ENCODE assay signal across 11 cellular contexts in genomic region chr3:66484106-66484857, GRCh38. TPM values are rescaled to one million over a fixed set of nuclear protein-coding genes. Genes with fewer than 3 reads are reported as not detected.
DNase-seq lines count a peak whose midpoint lies in the region; ATAC-seq, FAIRE-seq and TF ChIP-seq lines count a peak whose summit lies in the region.
"Had no signal": no experiment of that assay in that cellular context is flagged by ENCODE, and none has a peak within 500 bp of the region (broad histone marks: within the 10 kb centered on the region; RNA-seq: fewer than 3 reads in every experiment).

No MANE protein-coding gene starts in this region.

- H3K4me1 Mint-ChIP-seq in chondrocyte (ENCODE audit: low read depth) (peaks cover 92% of the 10 kb centered on the region), neural progenitor cell (peaks cover 67% of the 10 kb centered on the region)

- TF ChIP-seq RAD21 in HepG2 (CRISPR knock-in tag; IDR thresholded peaks at IDR 0.05) = no peak

- H3K36me3 ChIP-seq in HepG2 (replicated peaks in 1 of 2; ENCODE audit: control insufficient read depth in 1 of 2, insufficient read depth in 2 of 2, low read length in 2 of 2) = no peaks in the 10 kb centered on the region
- H3K36me3 ChIP-seq in right lobe of liver = no peaks in the 10 kb centered on the region
- H3K36me3 ChIP-seq in neural progenitor cell = no peaks in the 10 kb centered on the region
- no peaks in the 10 kb centered on the region for H3K36me3 ChIP-seq in aorta (ENCODE audit: control insufficient read depth in 1 of 2, insufficient read depth in 2 of 2, low read length in 1 of 2)

- POLR2A ChIA-PET in HepG2 (lab: Yijun Ruan, JAX) = interaction anchor here (1.6 to 4.1 kb wide), 4 partner anchors 7 to 21 kb away, joined by 3 to 26 read pairs (median 11); no protein-coding TSS in a partner anchor

- H3K4me3 Mint-ChIP-seq in chondrocyte (ENCODE audit: unreplicated experiment) = no peak overlapping the region
- H3K4me3 Mint-ChIP-seq in neural progenitor cell = no peak overlapping the region
- H3K4me3 Mint-ChIP-seq: activated CD8-positive, alpha-beta T cell treated with anti-CD3 and anti-CD28 coated beads for 36 hours had no signal

- CTCF ChIA-PET in HepG2 (lab: Yijun Ruan, JAX; ENCODE audit: low intra/inter-chr PET ratio, low total read pairs) = no interaction called here

- TF ChIP-seq CTCF in HepG2 (CRISPR knock-in tag; IDR thresholded peaks at IDR 0.05) (no peak), right lobe of liver (IDR thresholded peaks at IDR 0.05) (no peak), chondrocyte (IDR thresholded peaks at IDR 0.05) (no peak), neural progenitor cell (IDR thresholded peaks at IDR 0.05) (no peak)

- TF ChIP-seq EP300 in HepG2 (IDR thresholded peaks at IDR 0.05; ENCODE audit: low read depth in 2 of 2, low read length in 2 of 2) = no peak
- TF ChIP-seq EP300 in HepG2 (CRISPR knock-in tag; IDR thresholded peaks at IDR 0.05; ENCODE audit: borderline replicate concordance) = no peak

- H2AFZ ChIP-seq in HepG2 (ENCODE audit: low read length) (no peak overlapping the region), neural progenitor cell (replicated peaks) (no peak overlapping the region)
- H2AFZ ChIP-seq: GM23248 had no signal

- intact Hi-C loops in HepG2 (cut with micrococcal nuclease; ENCODE audit: unreplicated experiment) (loop anchor here (5.0 kb wide), 1 partner anchor 77 kb away; no protein-coding TSS in a partner anchor), right lobe of liver (cut with DNase I) (no loop called here), aorta (cut with DNase I) (no loop called here)

- H3K27ac ChIP-seq in HepG2 (ENCODE audit: extremely low read length, insufficient read depth, low read length) (peak overlapping the region; percentile 99), right lobe of liver (no peak overlapping the region), neural progenitor cell (peak overlapping the region; percentile 74), aorta (ENCODE audit: low read depth in 1 of 2, low read length in 2 of 2) (peak overlapping the region; percentile 89 to 94)

- no TSS peak for BruUV-seq in HepG2 (replicated peaks; lab: Mats Ljungman, UMichigan)

- peaks cover 18% of the 10 kb centered on the region for H3F3A ChIP-seq in neural progenitor cell (ENCODE audit: low read depth)

- TF ChIP-seq POLR2A in HepG2 (IDR thresholded peaks at IDR 0.05; ENCODE audit: insufficient read depth in 1 of 2, low read depth in 2 of 2, low read length in 2 of 2) = no peak
- no peak for TF ChIP-seq POLR2A in right lobe of liver (IDR thresholded peaks at IDR 0.05)

- H3K4me1 ChIP-seq in HepG2 (ENCODE audit: insufficient read depth, low read length) = peaks cover 90% of the 10 kb centered on the region
- peaks cover 0 to 38% (median 15%) of the 10 kb centered on the region in 4 donors for H3K4me1 ChIP-seq in right lobe of liver
- peaks cover 91% of the 10 kb centered on the region for H3K4me1 ChIP-seq in neural progenitor cell
- peaks cover 8 to 21% of the 10 kb centered on the region in 2 donors for H3K4me1 ChIP-seq in aorta (ENCODE audit: control insufficient read depth in 1 of 2, insufficient read depth in 2 of 2, low read length in 2 of 2)

- H3K27me3 ChIP-seq in HepG2 (ENCODE audit: control insufficient read depth in 1 of 2, insufficient read depth in 2 of 2, low read length in 2 of 2) (no peaks in the 10 kb centered on the region), right lobe of liver (no peaks in the 10 kb centered on the region), neural progenitor cell (no peaks in the 10 kb centered on the region), aorta (ENCODE audit: control insufficient read depth in 1 of 2, insufficient read depth in 2 of 2, low read length in 1 of 2) (no peaks in the 10 kb centered on the region)

- H3K4me2 ChIP-seq in HepG2 (ENCODE audit: low read depth, low read length) = no peak overlapping the region
- peak overlapping the region; percentile 39 for H3K4me2 ChIP-seq in neural progenitor cell

- 90% methylated on average over 9 of the region's 9 CpGs for WGBS in HepG2 (ENCODE audit: low lambda C conversion rate)
- 75% methylated on average over 5 of the region's 9 CpGs for WGBS in right lobe of liver (ENCODE audit: insufficient coverage, low coverage, low lambda C conversion rate, missing lambda C conversion rate)
- 44 to 53% methylated on average over 9 of the region's 9 CpGs for WGBS in aorta, 2 donors

- H3K9ac ChIP-seq in HepG2 (ENCODE audit: insufficient read depth, low read depth, low read length) = no peak overlapping the region
- no peak overlapping the region for H3K9ac ChIP-seq in neural progenitor cell

- H3K27me3 Mint-ChIP-seq in chondrocyte (ENCODE audit: low read depth) = no peaks in the 10 kb centered on the region
- H3K27me3 Mint-ChIP-seq in neural progenitor cell (ENCODE audit: insufficient read depth, low read depth) = no peaks in the 10 kb centered on the region

- peak overlapping the region; percentile 95 for H3K27ac Mint-ChIP-seq in chondrocyte (ENCODE audit: unreplicated experiment)
- H3K27ac Mint-ChIP-seq in neural progenitor cell = no peak overlapping the region
- H3K27ac Mint-ChIP-seq: activated CD8-positive, alpha-beta T cell treated with anti-CD3 and anti-CD28 coated beads for 36 hours had no signal

- ATAC-seq in HepG2 (no peak), right lobe of liver (no peak), aorta (ENCODE audit: low FRiP score) (no peak)
- ATAC-seq: activated CD8-positive, alpha-beta T cell treated with anti-CD3 and anti-CD28 coated beads for 36 hours had no signal

- H3K36me3 Mint-ChIP-seq in chondrocyte (ENCODE audit: low read depth) = no peaks in the 10 kb centered on the region
- H3K36me3 Mint-ChIP-seq in neural progenitor cell = peaks cover 20% of the 10 kb centered on the region

- in situ Hi-C loops in HepG2 (cut with HindIII; ENCODE audit: extremely low pct_ligation_motif_present, low pct_unique_long_range_greater_than_20kb) = no loop called here

- H3K79me2 ChIP-seq in HepG2 (ENCODE audit: insufficient read depth, low read length) (peaks cover 86% of the 10 kb centered on the region), neural progenitor cell (ENCODE audit: low read depth) (peaks cover 100% of the 10 kb centered on the region)

- H3K4me3 ChIP-seq in HepG2 (replicated peaks in 1 of 3; ENCODE audit: insufficient read depth in 1 of 3, low read depth in 2 of 3, low read length in 3 of 3) (no peak overlapping the region), right lobe of liver (no peak overlapping the region), neural progenitor cell (no peak overlapping the region), aorta (ENCODE audit: low read length in 2 of 2) (no peak overlapping the region)
- H3K4me3 ChIP-seq: GM23248 had no signal

- H4K20me1 ChIP-seq in HepG2 (ENCODE audit: insufficient read depth, low read length) (no peaks in the 10 kb centered on the region), neural progenitor cell (ENCODE audit: low read depth) (peaks cover 100% of the 10 kb centered on the region)

- H3K9me3 ChIP-seq in HepG2 (ENCODE audit: low read length) (no peaks in the 10 kb centered on the region), right lobe of liver (no peaks in the 10 kb centered on the region), neural progenitor cell (ENCODE audit: low read depth) (no peaks in the 10 kb centered on the region), aorta (ENCODE audit: control insufficient read depth, low read length) (no peaks in the 10 kb centered on the region)

- FAIRE-seq in HepG2 (lab: Jason Lieb, UNC) = no peak

- no peak for DNase-seq in HepG2 (ENCODE audit: low spot score)
- no peak for DNase-seq in right lobe of liver
- DNase-seq in chondrocyte (ENCODE audit: low spot score) = no peak
- peak; percentile 46 for DNase-seq in neural progenitor cell (ENCODE audit: low spot score)
- DNase-seq in aorta = no peak
- DNase-seq in activated effector memory CD4-positive, alpha-beta T cell treated with Interleukin-2 at 50 U/mL for 16 hours = no peak
- DNase-seq in NCI-H1694 (lab: John Stamatoyannopoulos, UW) = no peak
- no peak for DNase-seq in stimulated activated CD4-positive, alpha-beta T cell treated with anti-CD3 and anti-CD28 coated beads, Interleukin-4, amount 100 ng/mL, for 24 hours
- DNase-seq: activated CD8-positive, alpha-beta T cell treated with anti-CD3 and anti-CD28 coated beads for 36 hours; NCI-H1436 treated with DMSO at 0.1 percent for 48 hours had no signal

- no peaks in the 10 kb centered on the region for H3K9me3 Mint-ChIP-seq in chondrocyte (ENCODE audit: low read depth)
- H3K9me3 Mint-ChIP-seq in neural progenitor cell = peaks cover 2% of the 10 kb centered on the region

TF ChIP-seq in HepG2, 621 proteins besides CTCF, POLR2A, EP300 and RAD21 (continues in another document):
- TF ChIP-seq WIZ (CRISPR knock-in tag; IDR thresholded peaks at IDR 0.05) (no peak), ZNF543 (CRISPR knock-in tag; IDR thresholded peaks at IDR 0.05) (no peak), YEATS4 (CRISPR knock-in tag; IDR thresholded peaks at IDR 0.05; ENCODE audit: borderline replicate concordance) (no peak)

RNA-seq across cellular contexts. Expression of gene LRIG1, which starts 16.5 kb away (rescaled TPM):
- total RNA-seq in HepG2 (2016; rRNA removed; fragmentation: Illumina TruSeq; extraction: Trizol) (16.3 and 24.8 TPM in 2 replicates), right lobe of liver (10 to 100 TPM; 15.8 to 23.2 (median 17.8) TPM), chondrocyte (66.8 to 111 TPM (median 108 TPM) in 3 replicates), neural progenitor cell (ENCODE audit: low replicate concordance) (169 and 184 TPM in 2 replicates), aorta (100 to 1,000 TPM in 1 of 2 donors, 10 to 100 TPM in 1; 75.7 to 115 TPM)
- 24.3 and 29.3 TPM in 2 replicates for total RNA-seq in HepG2 (2016; cell fraction: cytosol; rRNA removed; fragmentation: Illumina TruSeq; extraction: Trizol; ENCODE audit: low read depth)
- total RNA-seq in HepG2 (2016; cell fraction: insoluble cytoplasmic fraction; rRNA removed; fragmentation: Illumina TruSeq; extraction: Trizol) = 14.1 and 27.5 TPM in 2 replicates
- total RNA-seq in HepG2 (2016; cell fraction: membrane; rRNA removed; fragmentation: Illumina TruSeq; extraction: Trizol) = 13.9 and 14.8 TPM in 2 replicates
- 30.1 and 36.3 TPM in 2 replicates for total RNA-seq in HepG2 (2016; cell fraction: nucleus; rRNA removed; fragmentation: Illumina TruSeq; extraction: Trizol)
- polyA plus RNA-seq in HepG2 (2011; rRNA removed) (17.8 and 23.5 TPM in 2 replicates), aorta (10 to 100 TPM; 15.0 to 62.1 TPM)
- polyA plus RNA-seq in HepG2 (2011; cell fraction: cytosol; rRNA removed) = 15.1 TPM in 2 replicates
- polyA plus RNA-seq in HepG2 (2011; cell fraction: nucleus; rRNA removed) = 38.4 and 48.0 TPM in 2 replicates
- polyA plus RNA-seq in HepG2 (2012) = 18.0 and 20.2 TPM in 2 replicates
- 0.89 and 1.1 TPM in 2 replicates for polyA plus RNA-seq in HepG2 (2016; cell fraction: cytosol; fragmentation: Illumina TruSeq; extraction: Trizol; ENCODE audit: low read depth)
- 10.0 and 13.0 TPM in 2 replicates for polyA plus RNA-seq in HepG2 (2016; cell fraction: insoluble cytoplasmic fraction; fragmentation: Illumina TruSeq; extraction: Trizol; ENCODE audit: low read depth)
- 3.6 and 4.4 TPM in 2 replicates for polyA plus RNA-seq in HepG2 (2016; cell fraction: membrane; fragmentation: Illumina TruSeq; extraction: Trizol; ENCODE audit: low read depth)
- 39.1 and 41.4 TPM in 2 replicates for polyA plus RNA-seq in HepG2 (2016; cell fraction: nucleus; fragmentation: Illumina TruSeq; extraction: Trizol; ENCODE audit: insufficient read depth, low read depth)
- 0.94 and 60.0 TPM in 2 replicates for polyA minus RNA-seq in HepG2 (2011; rRNA and poly(A)+ RNA removed; ENCODE audit: low replicate concordance)
- 12.2 and 17.4 TPM in 2 replicates for polyA minus RNA-seq in HepG2 (2011; cell fraction: cytosol; rRNA and poly(A)+ RNA removed)
- 26.6 and 27.2 TPM in 2 replicates for polyA minus RNA-seq in HepG2 (2011; cell fraction: nucleus; rRNA and poly(A)+ RNA removed)

Comparison
In these comparisons a context has a peak if more than half of its experiments do, and no peak if none do; other contexts are left out.
1. H3K27ac ChIP-seq: peak in HepG2 (single experiment), neural progenitor cell (single experiment) and aorta (2 of 2); none in right lobe of liver (0 of 3).